ENCODE assay signal across 8 cellular contexts in the genomic region with DNA sequence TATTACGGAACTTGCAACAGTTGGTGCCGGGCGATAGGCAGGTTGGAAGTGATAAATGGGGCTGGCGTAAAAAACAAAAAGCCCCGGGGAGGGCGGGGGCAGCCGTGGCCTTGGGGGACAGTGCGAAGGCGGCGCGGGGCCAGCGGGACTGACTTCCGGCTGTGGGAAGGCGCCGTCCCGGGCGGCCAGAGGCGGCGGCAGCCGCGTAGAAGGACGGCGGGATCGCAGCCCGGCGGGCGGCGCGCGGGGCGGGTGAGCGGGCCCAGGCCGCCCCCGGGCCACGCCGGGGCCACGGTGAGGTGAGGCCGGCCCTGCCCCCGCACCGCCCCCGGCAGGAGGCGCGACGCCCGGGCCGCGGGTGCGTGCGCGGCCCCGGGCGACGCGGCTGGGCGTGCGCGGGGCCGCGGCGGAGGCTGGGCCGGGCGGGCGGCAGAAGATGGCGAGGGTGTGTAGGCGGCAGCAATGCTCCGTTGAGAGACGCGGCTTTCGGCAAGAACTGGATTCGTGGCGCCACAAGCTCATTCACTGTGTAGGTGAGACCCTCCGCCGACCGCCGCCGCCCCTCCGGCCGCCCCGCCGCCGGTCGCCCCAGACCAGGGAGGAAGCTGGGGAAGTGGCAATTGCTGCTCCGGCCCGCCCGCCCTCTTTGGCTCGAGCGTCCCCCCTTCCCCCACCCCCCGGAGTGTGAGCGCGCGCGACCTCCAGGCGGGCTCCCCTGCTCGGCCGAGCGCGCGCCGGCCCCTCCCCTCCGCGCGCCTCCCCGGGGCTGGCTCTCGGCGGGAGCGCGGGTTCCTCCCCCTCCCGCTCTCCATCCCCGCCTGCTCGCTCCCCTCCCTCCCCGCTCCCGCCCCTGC. TPM values are rescaled to one million over a fixed set of nuclear protein-coding genes. Genes with fewer than 3 reads are reported as not detected.
A peak's percentile ranks its signal among the peaks of the same experiment; 100 is the strongest.
DNase-seq lines count a peak whose midpoint lies in the region; ATAC-seq and TF ChIP-seq lines count a peak whose summit lies in the region.

LCOR (plus strand) TSS at position 432 of the 854 bp plus-strand sequence. CDS start 116,760 bp downstream, outside the sequence.

- peaks cover 40% of the 10 kb centered on the region for H3K36me3 Mint-ChIP-seq in Calu3 (ENCODE audit: insufficient read depth, unreplicated experiment)

- H3K4me1 ChIP-seq in HUES6 (ENCODE audit: control insufficient read depth, insufficient read depth, low read length) (peaks cover 5% of the 10 kb centered on the region; the same call in 1 of the 2 replicates), mucosa of stomach (ENCODE audit: control insufficient read depth, insufficient read depth, low read length) (peaks cover 7% of the 10 kb centered on the region)

- DNase-seq in Calu3 (peak; percentile 85), erythroblast (lab: John Stamatoyannopoulos, UW) (peak; percentile 97)
- DNase-seq in activated T-cell treated with anti-CD3 and anti-CD28 coated beads, Interleukin-2, amount 50 U/mL, for 1 hour = peak; percentile 85
- DNase-seq in stimulated activated CD8-positive, alpha-beta memory T cell treated with anti-CD3 and anti-CD28 coated beads, Interleukin-4, amount 100 ng/mL, for 48 hours = peak; percentile 83

- CTCF ChIA-PET in Calu3 (lab: Charles Lee) = interaction anchor here (0.7 kb wide), 1 partner anchor 189 kb away, joined by 3 read pairs; no protein-coding TSS in a partner anchor

- peak within 1 kb of the TSS; percentile 96 for H3K27ac Mint-ChIP-seq in Calu3 (ENCODE audit: unreplicated experiment)

- H3K27ac ChIP-seq in HUES6 (ENCODE audit: low read depth, low read length) = peak within 1 kb of the TSS; percentile 78; the same call in 1 of the 2 replicates

- intact Hi-C loops in Calu3 (cut with micrococcal nuclease; ENCODE audit: unreplicated experiment) = loop anchor here (5.0 to 10.0 kb wide), 2 partner anchors 190 to 457 kb away; no protein-coding TSS in a partner anchor

- BruUV-seq in Calu3 (replicated peaks; lab: Mats Ljungman, UMichigan) = no TSS peak

- no peaks in the 10 kb centered on the region for H3K27me3 Mint-ChIP-seq in Calu3 (ENCODE audit: unreplicated experiment)

- peak within 1 kb of the TSS; percentile 89 for H3K9ac ChIP-seq in HUES6 (ENCODE audit: low read length)
- peak within 1 kb of the TSS; percentile 78 for H3K9ac ChIP-seq in mucosa of stomach (ENCODE audit: low read length)

- H3K9me3 Mint-ChIP-seq in Calu3 (ENCODE audit: low read depth, unreplicated experiment) = no peaks in the 10 kb centered on the region

- TF ChIP-seq CTCF in Calu3 (IDR thresholded peaks at IDR 0.05; ENCODE audit: unreplicated experiment) = no peak

- peak within 1 kb of the TSS; percentile 92 for H3K4me3 Mint-ChIP-seq in Calu3 (ENCODE audit: low read depth, unreplicated experiment)

- H3K27me3 ChIP-seq in HUES6 (ENCODE audit: control insufficient read depth, insufficient read depth, low read length) = no peaks in the 10 kb centered on the region
- no peaks in the 10 kb centered on the region for H3K27me3 ChIP-seq in mucosa of stomach (ENCODE audit: control insufficient read depth, insufficient read depth, low read length)

- peak within 1 kb of the TSS; percentile 83 for H3K4me3 ChIP-seq in HUES6 (ENCODE audit: low read depth, low read length)
- H3K4me3 ChIP-seq in mucosa of stomach (ENCODE audit: low read length) = peak within 1 kb of the TSS; percentile 35

- H3K4me1 Mint-ChIP-seq in Calu3 (ENCODE audit: low read depth, unreplicated experiment) = peaks cover 22% of the 10 kb centered on the region

- no peak for TF ChIP-seq POLR2A in erythroblast (IDR thresholded peaks at IDR 0.05; ENCODE audit: low read length)

- H3K9me3 ChIP-seq in HUES6 (ENCODE audit: control insufficient read depth, insufficient read depth, low read depth, low read length) = no peaks in the 10 kb centered on the region
- no peaks in the 10 kb centered on the region for H3K9me3 ChIP-seq in mucosa of stomach (ENCODE audit: control insufficient read depth, low read length)

- H3K36me3 ChIP-seq in HUES6 (ENCODE audit: control insufficient read depth, insufficient read depth, low read length) = peaks cover 3% of the 10 kb centered on the region; the same call in 1 of the 2 replicates
- no peaks in the 10 kb centered on the region for H3K36me3 ChIP-seq in mucosa of stomach (ENCODE audit: control insufficient read depth, insufficient read depth, low read length)

- ATAC-seq in GM21381 (IDR thresholded peaks at IDR 0.05; ENCODE audit: unreplicated experiment) = peak; percentile 63

TF ChIP-seq in PFSK-1, 5 proteins besides CTCF, POLR2A, EP300 and RAD21:
- TF ChIP-seq POLR2AphosphoS5 (IDR thresholded peaks at IDR 0.05; ENCODE audit: low read depth, low read length) = peak; percentile 55; the same call in 1 of the 2 replicates
- peak; percentile 54; the same call in 1 of the 2 replicates for TF ChIP-seq TAF1 (IDR thresholded peaks at IDR 0.05; ENCODE audit: borderline replicate concordance, insufficient read depth, low read length)
- TF ChIP-seq SIN3A (IDR thresholded peaks at IDR 0.05; ENCODE audit: borderline replicate concordance, insufficient read depth, low read length) = no peak
- no peak for TF ChIP-seq REST (IDR thresholded peaks at IDR 0.05; ENCODE audit: insufficient read depth in 1 of 2, low read depth in 2 of 2, low read length in 2 of 2)
- TF ChIP-seq FOXP2 (optimal IDR thresholded peaks at IDR 0.05; ENCODE audit: borderline replicate concordance, extremely low read depth, extremely low read length, insufficient read depth) = peak; percentile 51

RNA-seq across cellular contexts. Expression of gene LCOR, which starts in this region (rescaled TPM):
- total RNA-seq in Calu3 (2022) = 50.1 and 52.8 TPM in 2 replicates
- 5.2 TPM for polyA plus RNA-seq in PFSK-1 (2012; ENCODE audit: insufficient read length, low read depth)

Comparison
In these comparisons a context has a peak if more than half of its experiments do, and no peak if none do; other contexts are left out.
1. Peak in every context shown above with its lines: DNase-seq, ATAC-seq, H3K4me3 ChIP-seq and H3K27ac ChIP-seq.